ENCODE assay signal across 9 cellular contexts in the genomic region with DNA sequence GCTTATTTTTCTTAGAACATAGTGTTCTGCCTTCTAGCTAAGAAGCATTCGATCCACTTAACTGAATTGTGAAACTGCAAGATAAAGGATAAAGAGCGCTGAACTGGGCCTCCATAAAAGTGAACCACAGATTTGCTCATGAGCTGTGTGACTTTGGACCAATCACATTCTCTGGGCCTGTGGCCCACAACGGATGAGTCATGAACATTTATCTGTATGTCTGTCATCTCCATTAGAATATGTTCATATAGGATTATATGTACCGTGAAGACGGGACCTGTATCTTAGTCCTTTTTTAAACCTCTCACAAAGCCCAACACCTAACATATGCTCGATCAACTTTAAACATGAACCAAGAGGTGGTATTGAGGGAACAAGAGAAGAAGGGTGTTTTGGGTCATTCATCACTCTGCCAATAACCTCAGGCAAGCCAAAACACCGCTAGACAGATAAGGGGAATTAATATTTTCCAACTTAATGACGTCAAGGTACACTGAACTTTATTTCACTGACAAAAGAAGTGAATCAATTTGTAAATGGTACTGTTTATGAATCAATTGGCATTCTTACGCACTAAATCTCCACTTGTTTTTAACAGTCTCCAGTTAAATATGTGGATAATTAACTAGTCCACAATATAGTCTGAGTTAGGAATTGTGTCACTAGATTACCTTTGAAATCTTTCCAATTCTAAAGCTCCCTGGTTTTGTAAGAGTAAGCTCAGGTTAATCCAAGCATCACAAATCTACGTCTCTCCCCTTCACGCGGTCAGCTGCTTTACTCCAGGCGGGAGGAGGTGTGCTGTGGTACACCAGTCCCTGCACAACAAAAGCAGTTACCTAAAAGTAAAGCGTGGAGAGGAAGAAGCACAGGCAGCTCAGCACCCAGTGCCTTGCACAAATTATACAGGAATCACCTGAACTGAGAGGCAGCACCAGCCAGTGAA. TPM values are rescaled to one million over a fixed set of nuclear protein-coding genes. Genes with fewer than 3 reads are reported as not detected.
DNase-seq lines count a peak whose midpoint lies in the region; ATAC-seq and TF ChIP-seq lines count a peak whose summit lies in the region.
"Had no signal": no experiment of that assay in that cellular context is flagged by ENCODE, and none has a peak within 500 bp of the region (broad histone marks: within the 10 kb centered on the region; RNA-seq: fewer than 3 reads in every experiment).

No MANE protein-coding gene starts in this region.

- ATAC-seq in body of pancreas (peak; percentile 16), GM19395 (IDR thresholded peaks at IDR 0.05; ENCODE audit: unreplicated experiment) (no peak)

- H3K27ac ChIP-seq in body of pancreas: peak overlapping the region; percentile 86 to 95 (median 88)

- no peaks in the 10 kb centered on the region for H3K27me3 ChIP-seq in body of pancreas
- no peaks in the 10 kb centered on the region for H3K27me3 ChIP-seq in kidney epithelial cell (ENCODE audit: control insufficient read depth, insufficient read depth, low read length)

- TF ChIP-seq CTCF in body of pancreas (IDR thresholded peaks at IDR 0.05) (no peak), kidney epithelial cell (IDR thresholded peaks at IDR 0.05; ENCODE audit: insufficient read depth, low read length, poor library complexity, severe bottlenecking) (no peak)

- DNase-seq in activated gamma-delta T cell treated with Interleukin-2 at 50 U/mL for 16 hours (peak; percentile 33), activated gamma-delta T cell (lab: John Stamatoyannopoulos, UW) (no peak), T-helper 1 cell (peak in 3 of 5 donors; percentile 24 to 75 (median 24)), body of pancreas (peak; percentile 38 to 68 (median 50)), kidney epithelial cell (ENCODE audit: low read depth) (peak; percentile 55), mesenteric fat pad (ENCODE audit: low spot score) (no peak)
- DNase-seq in stimulated activated CD4-positive, alpha-beta T cell treated with anti-CD3 and anti-CD28 coated beads, Interleukin-4, amount 100 ng/mL, for 4 hours: peak; percentile 21 to 68

- intact Hi-C loops in body of pancreas (cut with DNase I): no loop called here

- TF ChIP-seq POLR2A in body of pancreas (IDR thresholded peaks at IDR 0.05): peak in 2 of 3 donors; percentile 1 to 32

- H3K36me3 ChIP-seq in body of pancreas (replicated peaks in 1 of 2; ENCODE audit: insufficient read depth in 1 of 2, low read depth in 2 of 2) (no peaks in the 10 kb centered on the region), kidney epithelial cell (ENCODE audit: control insufficient read depth, insufficient read depth, low read length) (no peaks in the 10 kb centered on the region)

- no peaks in the 10 kb centered on the region for H3K9me3 ChIP-seq in body of pancreas

- 11 to 16% methylated on average over 14 of the region's 14 CpGs for WGBS in body of pancreas, 2 donors

- H3K4me3 ChIP-seq in body of pancreas: peak overlapping the region; percentile 64 to 75
- H3K4me3 ChIP-seq in kidney epithelial cell (ENCODE audit: low read depth, low read length): peak overlapping the region; percentile 76

- peaks cover 58% of the 10 kb centered on the region for H3K4me1 ChIP-seq in body of pancreas

RNA-seq across cellular contexts. Expression of a gene that starts 1.6 kb away (rescaled TPM):
- 10 to 100 TPM; 38.9 to 47.0 TPM for total RNA-seq in body of pancreas
- total RNA-seq in kidney epithelial cell: 42.0 and 44.5 TPM in 2 replicates
- total RNA-seq in mesenteric fat pad: 62.3 TPM

RNA-seq across cellular contexts. Expression of a gene that starts 48.9 kb away (rescaled TPM):
- total RNA-seq in body of pancreas (under 1 TPM; 0.33 to 0.52 TPM), kidney epithelial cell (under 0.01 and 0.14 TPM in 2 replicates), mesenteric fat pad (0.32 TPM)
- total RNA-seq: myocyte had no signal

Comparison
In these comparisons a context has a peak if more than half of its experiments do, and no peak if none do; other contexts are left out.
1. DNase-seq: peak in activated gamma-delta T cell treated with Interleukin-2 at 50 U/mL for 16 hours (single experiment), T-helper 1 cell (3 of 5), body of pancreas (4 of 4), kidney epithelial cell (single experiment) and stimulated activated CD4-positive, alpha-beta T cell treated with anti-CD3 and anti-CD28 coated beads, Interleukin-4, amount 100 ng/mL, for 4 hours (2 of 2); none in activated gamma-delta T cell (single experiment) and mesenteric fat pad (single experiment).